11 cellular contexts compared by ENCODE assay signal in genomic region chr1:41626616-41627375, GRCh38.
DNase-seq lines count a peak whose midpoint lies in the region; ATAC-seq, FAIRE-seq and TF ChIP-seq lines count a peak whose summit lies in the region.
"Had no signal": no experiment of that assay in that cellular context is flagged by ENCODE, and none has a peak within 500 bp of the region (broad histone marks: within the 10 kb centered on the region; RNA-seq: fewer than 3 reads in every experiment).

No MANE protein-coding gene starts in this region.

- peaks cover 60% of the 10 kb centered on the region for H3K4me1 Mint-ChIP-seq in activated naive CD8-positive, alpha-beta T cell treated with anti-CD3 and anti-CD28 coated beads for 36 hours

- DNase-seq in AG20443 (ENCODE audit: low spot score) (peak; percentile 45), M059J (ENCODE audit: low read depth) (peak; percentile 91), pancreas (no peak), SIG-M5 (lab: John Stamatoyannopoulos, UW) (no peak), superior temporal gyrus (ENCODE audit: extremely low spot score) (no peak)
- peak; percentile 45 for DNase-seq in activated naive CD8-positive, alpha-beta T cell treated with anti-CD3 and anti-CD28 coated beads for 36 hours
- DNase-seq: Caco-2, NCI-H1105 had no signal

- peaks cover 2% of the 10 kb centered on the region for H3K9me3 Mint-ChIP-seq in activated naive CD8-positive, alpha-beta T cell treated with anti-CD3 and anti-CD28 coated beads for 36 hours
- H3K9me3 Mint-ChIP-seq: dendritic cell treated with granulocyte-macrophage colony-stimulating factor and Interleukin-4, amounts not matched to agents 40 ng/mL and 50 ng/mL, for 4 days had no signal

- H3K4me3 Mint-ChIP-seq in activated naive CD8-positive, alpha-beta T cell treated with anti-CD3 and anti-CD28 coated beads for 36 hours, result no peak overlapping the region
- H3K4me3 Mint-ChIP-seq: dendritic cell treated with granulocyte-macrophage colony-stimulating factor and Interleukin-4, amounts not matched to agents 40 ng/mL and 50 ng/mL, for 4 days had no signal

- no peak overlapping the region for H3K4me3 ChIP-seq in pancreas

- H3K4me1 ChIP-seq in pancreas, result no peaks in the 10 kb centered on the region

- ATAC-seq in pancreas (peak in 3 of 4 donors; percentile 39 to 78 (median 63)), GM18858 (IDR thresholded peaks at IDR 0.05; ENCODE audit: unreplicated experiment) (no peak), GM19324 (IDR thresholded peaks at IDR 0.05; ENCODE audit: low FRiP score, unreplicated experiment) (no peak)

- H3K36me3 ChIP-seq in pancreas, result no peaks in the 10 kb centered on the region

- intact Hi-C loops in pancreas (cut with DNase I), result no loop called here

- no peaks in the 10 kb centered on the region for H3K9me3 ChIP-seq in pancreas
- H3K9me3 ChIP-seq: Caco-2 had no signal

- H3K27ac ChIP-seq in pancreas, result peak overlapping the region in 1 of 4 donors; percentile 13

- H3K36me3 Mint-ChIP-seq in activated naive CD8-positive, alpha-beta T cell treated with anti-CD3 and anti-CD28 coated beads for 36 hours, result peaks cover 44% of the 10 kb centered on the region

- H3K27me3 ChIP-seq in pancreas, result no peaks in the 10 kb centered on the region

- no peaks in the 10 kb centered on the region for H3K27me3 Mint-ChIP-seq in activated naive CD8-positive, alpha-beta T cell treated with anti-CD3 and anti-CD28 coated beads for 36 hours
- H3K27me3 Mint-ChIP-seq: dendritic cell treated with granulocyte-macrophage colony-stimulating factor and Interleukin-4, amounts not matched to agents 40 ng/mL and 50 ng/mL, for 4 days had no signal

- FAIRE-seq in pancreas (lab: Jason Lieb, UNC), result no peak

- 67 to 68% methylated on average over 10 of the region's 10 CpGs for WGBS in pancreas, 2 donors

- peak overlapping the region; percentile 45 for H3K27ac Mint-ChIP-seq in activated naive CD8-positive, alpha-beta T cell treated with anti-CD3 and anti-CD28 coated beads for 36 hours
- H3K27ac Mint-ChIP-seq: dendritic cell treated with granulocyte-macrophage colony-stimulating factor and Interleukin-4, amounts not matched to agents 40 ng/mL and 50 ng/mL, for 4 days had no signal

- no peak for TF ChIP-seq CTCF in pancreas (IDR thresholded peaks at IDR 0.05)

Comparison
In these comparisons a context has a peak if more than half of its experiments do, and no peak if none do; other contexts are left out.
1. DNase-seq: peak in AG20443 (single experiment), M059J (single experiment) and activated naive CD8-positive, alpha-beta T cell treated with anti-CD3 and anti-CD28 coated beads for 36 hours (single experiment); none in pancreas (0 of 6), SIG-M5 (single experiment) and superior temporal gyrus (single experiment).
2. ATAC-seq: peak in pancreas (3 of 4); none in GM18858 (single experiment) and GM19324 (single experiment).